Comparison of ENCODE assay signal across 12 cellular contexts in genomic region chr7:37943905-37944736, GRCh38. TPM values are rescaled to one million over a fixed set of nuclear protein-coding genes. Genes with fewer than 3 reads are reported as not detected.
DNase-seq lines count a peak whose midpoint lies in the region; ATAC-seq, FAIRE-seq and TF ChIP-seq lines count a peak whose summit lies in the region.
"Had no signal": no experiment of that assay in that cellular context is flagged by ENCODE, and none has a peak within 500 bp of the region (broad histone marks: within the 10 kb centered on the region; RNA-seq: fewer than 3 reads in every experiment).

No MANE protein-coding gene starts in this region.

- intact Hi-C loops in heart right ventricle (cut with DNase I), result no loop called here

- TF ChIP-seq CTCF in heart right ventricle (IDR thresholded peaks at IDR 0.05), result no peak

- H3K36me3 ChIP-seq in heart right ventricle (peaks cover 0 to 4% (median 0%) of the 10 kb centered on the region in 9 donors), subcutaneous abdominal adipose tissue (ENCODE audit: control insufficient read depth in 5 of 5, insufficient read depth in 5 of 5, low read length in 5 of 5) (peaks cover 0 to 8% (median 5%) of the 10 kb centered on the region in 5 donors)

- peak overlapping the region in 3 of 5 donors; percentile 64 to 74 (median 72) for H3K9ac ChIP-seq in subcutaneous abdominal adipose tissue (ENCODE audit: low read length in 5 of 5)

- H3K4me1 ChIP-seq in heart right ventricle (peaks cover 2 to 52% (median 30%) of the 10 kb centered on the region in 9 donors), subcutaneous abdominal adipose tissue (ENCODE audit: control insufficient read depth in 5 of 5, insufficient read depth in 5 of 5, low read length in 5 of 5) (peaks cover 12 to 37% (median 23%) of the 10 kb centered on the region in 5 donors)

- peak; percentile 67 for FAIRE-seq in GM19239 (lab: Jason Lieb, UNC)

- H3K27ac ChIP-seq in heart right ventricle, result peak overlapping the region; percentile 4 to 87 (median 66)
- peak overlapping the region; percentile 97 for H3K27ac ChIP-seq in subcutaneous abdominal adipose tissue (ENCODE audit: low read depth, low read length)

- no peak for DNase-seq in GM19239 (ENCODE audit: insufficient read length, low spot score)
- peak; percentile 34 for DNase-seq in M059J (ENCODE audit: low read depth)
- DNase-seq in heart right ventricle, result no peak
- DNase-seq in A172 (ENCODE audit: low spot score), result no peak
- DNase-seq in COR-L47 (lab: John Stamatoyannopoulos, UW), result no peak
- no peak for DNase-seq in NCI-H1694 (lab: John Stamatoyannopoulos, UW)
- DNase-seq: amniotic stem cell, NCI-H1436 treated with DMSO at 0.1 percent for 48 hours, SIG-M5 had no signal

- H3K4me3 ChIP-seq in heart right ventricle (no peak overlapping the region), subcutaneous abdominal adipose tissue (ENCODE audit: low read depth in 1 of 5, low read length in 5 of 5) (no peak overlapping the region)
- H3K4me3 ChIP-seq: lung had no signal

- no peaks in the 10 kb centered on the region for H3K9me3 ChIP-seq in heart right ventricle
- H3K9me3 ChIP-seq in subcutaneous abdominal adipose tissue (ENCODE audit: control insufficient read depth in 5 of 5, low read length in 5 of 5), result no peaks in the 10 kb centered on the region

- WGBS in heart right ventricle, 2 donors, result 73 to 86% methylated on average over 8 of the region's 8 CpGs

- H3K27me3 ChIP-seq in heart right ventricle (no peaks in the 10 kb centered on the region), subcutaneous abdominal adipose tissue (ENCODE audit: control insufficient read depth in 5 of 5, insufficient read depth in 4 of 5, low read length in 5 of 5) (no peaks in the 10 kb centered on the region)

- ATAC-seq in heart right ventricle (peak in 6 of 8 donors; percentile 23 to 54 (median 39)), GM19467 (IDR thresholded peaks at IDR 0.05; ENCODE audit: unreplicated experiment) (no peak)

RNA-seq across cellular contexts. Expression of gene EPDR1, which starts 23.7 kb away (rescaled TPM):
- 66.3 and 73.0 TPM in 2 replicates for total RNA-seq in M059J (2014; rRNA removed; shearing (Covaris generic))
- total RNA-seq in heart right ventricle, result 10 to 100 TPM; 33.9 to 75.0 (median 59.3) TPM
- 10 to 100 TPM in 1 of 2 donors, 1 to 10 TPM in 1; 7.8 to 10.2 TPM for polyA plus RNA-seq in heart right ventricle
- 51.9 and 64.0 TPM in 2 replicates for total RNA-seq in A172 (2014; rRNA removed; shearing (Covaris generic))

RNA-seq across cellular contexts. Expression of gene SFRP4, which starts 27.5 kb away (rescaled TPM):
- 0.27 and 0.86 TPM in 2 replicates for total RNA-seq in M059J (2014; rRNA removed; shearing (Covaris generic))
- 1 to 10 TPM in 8 of 10 donors, under 1 TPM in 2; 0.23 to 9.9 (median 3.4) TPM for total RNA-seq in heart right ventricle
- under 1 TPM; 0.20 to 0.22 TPM for polyA plus RNA-seq in heart right ventricle
- total RNA-seq in A172 (2014; rRNA removed; shearing (Covaris generic)), result 0.84 TPM in 1 of 2 replicates, not detected in the other
